ENCODE assay signal across 8 cellular contexts in genomic region chr18:62714671-62715438, GRCh38. TPM values are rescaled to one million over a fixed set of nuclear protein-coding genes. Genes with fewer than 3 reads are reported as not detected.
A peak's percentile ranks its signal among the peaks of the same experiment; 100 is the strongest.
DNase-seq lines count a peak whose midpoint lies in the region; ATAC-seq lines count a peak whose summit lies in the region.

No MANE protein-coding gene starts in this region.

- H3K4me3 Mint-ChIP-seq in IgD-negative memory B cell: peak overlapping the region; percentile 95 to 99 (median 98)

- no peaks in the 10 kb centered on the region for H3K9me3 Mint-ChIP-seq in IgD-negative memory B cell

- H3K4me3 ChIP-seq in mononuclear cell (ENCODE audit: low read length): peak overlapping the region; percentile 63

- H3K27ac Mint-ChIP-seq in IgD-negative memory B cell: peak overlapping the region; percentile 91 to 98 (median 95)

- peak; percentile 72 for ATAC-seq in GM21576 (IDR thresholded peaks at IDR 0.05; ENCODE audit: unreplicated experiment)

- no peaks in the 10 kb centered on the region for H3K27me3 ChIP-seq in mononuclear cell (ENCODE audit: insufficient read depth, low read length)

- peak; percentile 99 for DNase-seq in DMS153 treated with DMSO at 0.1 percent for 48 hours (lab: John Stamatoyannopoulos, UW; ENCODE audit: unreplicated experiment)
- peak; percentile 99 for DNase-seq in OCI-M1 (lab: John Stamatoyannopoulos, UW)
- peak; percentile 89 for DNase-seq in activated T-cell treated with anti-CD3 and anti-CD28 coated beads, Interleukin-2, amount 50 U/mL, for 1 hour
- DNase-seq in epithelial cell of prostate (ENCODE audit: low read depth, low spot score): peak; percentile 99
- peak; percentile 86 to 89 for DNase-seq in stimulated activated CD8-positive, alpha-beta memory T cell treated with anti-CD3 and anti-CD28 coated beads, Interleukin-2, amount 100 ng/mL, for 48 hours (ENCODE audit: low read depth in 2 of 2)

- H3K4me1 ChIP-seq in mononuclear cell (ENCODE audit: insufficient read depth, low read length): peaks cover 14% of the 10 kb centered on the region

- peak overlapping the region; percentile 81 for H3K27ac ChIP-seq in epithelial cell of prostate

- H3K36me3 Mint-ChIP-seq in IgD-negative memory B cell: no peaks in the 10 kb centered on the region

- peaks cover 13 to 28% (median 26%) of the 10 kb centered on the region in 3 donors for H3K4me1 Mint-ChIP-seq in IgD-negative memory B cell

- H3K27me3 Mint-ChIP-seq in IgD-negative memory B cell: peaks cover 2% of the 10 kb centered on the region

- H3K9me3 ChIP-seq in mononuclear cell (ENCODE audit: low read depth, low read length): no peaks in the 10 kb centered on the region

RNA-seq across cellular contexts. Expression of gene PHLPP1, which starts 0.5 kb away (rescaled TPM):
- polyA plus RNA-seq in IgD-negative memory B cell: 0.83 TPM
- 9.1 TPM for total RNA-seq in mononuclear cell

Comparison
In these comparisons a context has a peak if more than half of its experiments do, and no peak if none do; other contexts are left out.
1. Peak in every context shown above with its lines: DNase-seq, ATAC-seq, H3K4me3 ChIP-seq and H3K27ac ChIP-seq.